In genomic region chrX:150476183-150476699, GRCh38 we compare ENCODE assay signal across 15 cellular contexts.
A peak's percentile ranks its signal among the peaks of the same experiment; 100 is the strongest.
DNase-seq lines count a peak whose midpoint lies in the region; ATAC-seq, FAIRE-seq and TF ChIP-seq lines count a peak whose summit lies in the region.
"Had no signal": no experiment of that assay in that cellular context is flagged by ENCODE, and none has a peak within 500 bp of the region (broad histone marks: within the 10 kb centered on the region; RNA-seq: fewer than 3 reads in every experiment).

No MANE protein-coding gene starts in this region.

- no peak overlapping the region for H3K9ac ChIP-seq in kidney (ENCODE audit: low read length in 2 of 2)

- no peaks in the 10 kb centered on the region; the same call in none of the 2 replicates for H3K36me3 ChIP-seq in SJCRH30
- no peaks in the 10 kb centered on the region for H3K36me3 ChIP-seq in upper lobe of right lung
- no peaks in the 10 kb centered on the region for H3K36me3 ChIP-seq in H7 (replicated peaks; ENCODE audit: control insufficient read depth, insufficient read depth, low read length)
- H3K36me3 ChIP-seq in kidney (ENCODE audit: control insufficient read depth in 1 of 2, insufficient read depth in 2 of 2, low read length in 2 of 2): no peaks in the 10 kb centered on the region
- H3K36me3 ChIP-seq: left lung, MG63, tibial artery had no signal

- no peak for FAIRE-seq in kidney (lab: Jason Lieb, UNC)

- no peaks in the 10 kb centered on the region; the same call in 1 of the 2 replicates for H3K4me1 ChIP-seq in SJCRH30
- no peaks in the 10 kb centered on the region for H3K4me1 ChIP-seq in upper lobe of right lung
- H3K4me1 ChIP-seq in kidney (ENCODE audit: control insufficient read depth in 1 of 2, insufficient read depth in 1 of 2, low read depth in 1 of 2, low read length in 2 of 2): no peaks in the 10 kb centered on the region
- H3K4me1 ChIP-seq: left lung, tibial artery had no signal

- ATAC-seq in upper lobe of right lung (no peak), GM18502 (IDR thresholded peaks at IDR 0.05; ENCODE audit: poor library complexity, unreplicated experiment) (no peak)
- ATAC-seq: left lung had no signal

- TF ChIP-seq CTCF in AG09309 (IDR thresholded peaks at IDR 0.05; ENCODE audit: control insufficient read depth, insufficient read depth, low read depth, low read length, missing control alignments): no peak
- no peak for TF ChIP-seq CTCF in fibroblast of pulmonary artery (IDR thresholded peaks at IDR 0.05; ENCODE audit: low read length, missing control alignments)
- no peak for TF ChIP-seq CTCF in upper lobe of right lung (IDR thresholded peaks at IDR 0.05)
- no peak for TF ChIP-seq CTCF in kidney (IDR thresholded peaks at IDR 0.05; ENCODE audit: borderline replicate concordance, extremely low read depth, insufficient read depth)

- intact Hi-C loops in upper lobe of right lung (cut with DNase I) (no loop called here), kidney (cut with DNase I) (no loop called here)

- no peaks in the 10 kb centered on the region for H3K9me3 ChIP-seq in SJCRH30 (replicated peaks)
- H3K9me3 ChIP-seq in upper lobe of right lung: no peaks in the 10 kb centered on the region
- H3K9me3 ChIP-seq in kidney (ENCODE audit: control insufficient read depth in 1 of 2, low read length in 2 of 2): no peaks in the 10 kb centered on the region
- H3K9me3 ChIP-seq: left lung, MG63, tibial artery had no signal

- no peak overlapping the region for H3K27ac ChIP-seq in SJCRH30
- no peak overlapping the region for H3K27ac ChIP-seq in upper lobe of right lung
- no peak overlapping the region for H3K27ac ChIP-seq in kidney (ENCODE audit: low read depth in 2 of 2, low read length in 2 of 2)
- H3K27ac ChIP-seq: hepatocyte, left lung, tibial artery had no signal

- DNase-seq in AG09309 (ENCODE audit: low read depth) (peak; percentile 11), DMS 273 (lab: John Stamatoyannopoulos, UW; ENCODE audit: unreplicated experiment) (peak; percentile 77), SJCRH30 (peak; percentile 4 to 49), fibroblast of pulmonary artery (ENCODE audit: low read depth) (peak; percentile 42), upper lobe of right lung (no peak), H7 (no peak), kidney (no peak)
- DNase-seq: CD4-positive, alpha-beta memory T cell; left lung; MG63; NCI-H226; stimulated activated CD4-positive, alpha-beta T cell treated with anti-CD3 and anti-CD28 coated beads, Interleukin-2, amount 100 ng/mL, for 24 hours had no signal

- H3K4me3 ChIP-seq in AG09309 (ENCODE audit: control insufficient read depth, low read depth, low read length) (no peak overlapping the region), SJCRH30 (no peak overlapping the region), fibroblast of pulmonary artery (replicated peaks; ENCODE audit: low read depth, low read length) (no peak overlapping the region), upper lobe of right lung (no peak overlapping the region), H7 (ENCODE audit: insufficient read depth, low read depth, low read length) (no peak overlapping the region), kidney (ENCODE audit: low read length in 2 of 2) (no peak overlapping the region)
- H3K4me3 ChIP-seq: hepatocyte, left lung, MG63, tibial artery had no signal

- H3K27me3 ChIP-seq in SJCRH30 (no peaks in the 10 kb centered on the region), upper lobe of right lung (no peaks in the 10 kb centered on the region), H7 (ENCODE audit: control insufficient read depth, insufficient read depth, low read length) (no peaks in the 10 kb centered on the region)
- H3K27me3 ChIP-seq: hepatocyte, left lung, MG63, tibial artery had no signal

Comparison
In these comparisons a context has a peak if more than half of its experiments do, and no peak if none do; other contexts are left out.
1. DNase-seq: peak in AG09309 (single experiment), DMS 273 (single experiment), SJCRH30 (2 of 2) and fibroblast of pulmonary artery (single experiment); none in upper lobe of right lung (single experiment), H7 (single experiment) and kidney (single experiment).